In genomic region chr18:35407871-35408481, GRCh38 we compare ENCODE assay signal across 8 cellular contexts. TPM values are rescaled to one million over a fixed set of nuclear protein-coding genes. Genes with fewer than 3 reads are reported as not detected.
DNase-seq lines count a peak whose midpoint lies in the region; ATAC-seq and TF ChIP-seq lines count a peak whose summit lies in the region.

No MANE protein-coding gene starts in this region.

- intact Hi-C loops in activated CD4-positive, alpha-beta T cell treated with anti-CD3 and anti-CD28 coated beads for 36 hours (cut with DNase I, micrococcal nuclease): loop anchor here (1.0 to 10.0 kb wide), 8 partner anchors 69 to 877 kb away; partner anchors contain the start of genes INO80C (in 1 of the 2) and RMP24 (in 1 of the 2)
- intact Hi-C loops in esophagus squamous epithelium (cut with DNase I): no loop called here

- ATAC-seq in GM18867 (IDR thresholded peaks at IDR 0.05; ENCODE audit: unreplicated experiment) (peak; percentile 61), HG03378 (IDR thresholded peaks at IDR 0.05; ENCODE audit: unreplicated experiment) (peak; percentile 65)
- ATAC-seq in activated CD4-positive, alpha-beta T cell treated with anti-CD3 and anti-CD28 coated beads for 36 hours: peak; percentile 92
- ATAC-seq in naive thymus-derived CD8-positive, alpha-beta T cell: peak; percentile 84 to 87

- peak; percentile 82 for DNase-seq in CD1c-positive myeloid dendritic cell (ENCODE audit: extremely low spot score)
- DNase-seq in NCI-H446 treated with DMSO at 0.1 percent for 48 hours (lab: John Stamatoyannopoulos, UW): peak; percentile 51
- DNase-seq in activated CD4-positive, alpha-beta T cell treated with anti-CD3 and anti-CD28 coated beads for 36 hours: peak; percentile 49
- no peak for DNase-seq in esophagus squamous epithelium (lab: John Stamatoyannopoulos, UW)
- DNase-seq in naive thymus-derived CD8-positive, alpha-beta T cell: peak in 7 of 10 donors; percentile 22 to 67 (median 59)
- DNase-seq in ecto neural progenitor cell (ENCODE audit: low spot score): no peak

- H3K27ac Mint-ChIP-seq in activated CD4-positive, alpha-beta T cell treated with anti-CD3 and anti-CD28 coated beads for 36 hours: no peak overlapping the region
- H3K27ac Mint-ChIP-seq in naive thymus-derived CD8-positive, alpha-beta T cell: no peak overlapping the region

- H3K4me1 ChIP-seq in esophagus squamous epithelium: peaks cover 9 to 63% (median 14%) of the 10 kb centered on the region in 3 donors

- CTCF ChIA-PET in activated CD4-positive, alpha-beta T cell treated with anti-CD3 and anti-CD28 coated beads for 36 hours (lab: Charles Lee): interaction anchor here (0.5 to 2.1 kb wide), 15 partner anchors 10 to 877 kb away, joined by 3 to 8 read pairs (median 3); no protein-coding TSS in a partner anchor

- WGBS in esophagus squamous epithelium, 2 donors: 30 to 34% methylated on average over 5 of the region's 5 CpGs

- TF ChIP-seq POLR2A in esophagus squamous epithelium (IDR thresholded peaks at IDR 0.05): no peak

- H3K4me3 Mint-ChIP-seq in activated CD4-positive, alpha-beta T cell treated with anti-CD3 and anti-CD28 coated beads for 36 hours: no peak overlapping the region
- H3K4me3 Mint-ChIP-seq in naive thymus-derived CD8-positive, alpha-beta T cell: no peak overlapping the region

- peaks cover 10% of the 10 kb centered on the region for H3K4me1 Mint-ChIP-seq in activated CD4-positive, alpha-beta T cell treated with anti-CD3 and anti-CD28 coated beads for 36 hours
- H3K4me1 Mint-ChIP-seq in naive thymus-derived CD8-positive, alpha-beta T cell: peaks cover 12 to 38% (median 18%) of the 10 kb centered on the region in 4 donors

- H3K27me3 Mint-ChIP-seq in activated CD4-positive, alpha-beta T cell treated with anti-CD3 and anti-CD28 coated beads for 36 hours: peaks cover 6% of the 10 kb centered on the region
- H3K27me3 Mint-ChIP-seq in naive thymus-derived CD8-positive, alpha-beta T cell: peaks cover 0 to 3% (median 0%) of the 10 kb centered on the region in 5 donors

- H3K9me3 Mint-ChIP-seq in activated CD4-positive, alpha-beta T cell treated with anti-CD3 and anti-CD28 coated beads for 36 hours (ENCODE audit: low read depth): no peaks in the 10 kb centered on the region
- no peaks in the 10 kb centered on the region for H3K9me3 Mint-ChIP-seq in naive thymus-derived CD8-positive, alpha-beta T cell

- POLR2A ChIA-PET in activated CD4-positive, alpha-beta T cell treated with anti-CD3 and anti-CD28 coated beads for 36 hours (lab: Charles Lee): no interaction called here
- POLR2A ChIA-PET in naive thymus-derived CD8-positive, alpha-beta T cell (lab: Charles Lee): no interaction called here

- H3K36me3 Mint-ChIP-seq in activated CD4-positive, alpha-beta T cell treated with anti-CD3 and anti-CD28 coated beads for 36 hours (ENCODE audit: low read depth): no peaks in the 10 kb centered on the region
- no peaks in the 10 kb centered on the region for H3K36me3 Mint-ChIP-seq in naive thymus-derived CD8-positive, alpha-beta T cell

- no peaks in the 10 kb centered on the region for H3K36me3 ChIP-seq in esophagus squamous epithelium

- no peak overlapping the region for H3K4me3 ChIP-seq in esophagus squamous epithelium

- peak overlapping the region in 3 of 4 donors; percentile 38 to 80 (median 78) for H3K27ac ChIP-seq in esophagus squamous epithelium

- no peaks in the 10 kb centered on the region for H3K27me3 ChIP-seq in esophagus squamous epithelium

- no peaks in the 10 kb centered on the region for H3K9me3 ChIP-seq in esophagus squamous epithelium

- TF ChIP-seq CTCF in esophagus squamous epithelium (IDR thresholded peaks at IDR 0.05): peak; percentile 19 to 86 (median 72)

RNA-seq across cellular contexts. Expression of gene ZNF396, which starts 30.8 kb away (rescaled TPM):
- 1 to 10 TPM in 1 of 2 experiments, under 1 TPM in 1; 0.47 to 1.1 TPM for total RNA-seq in activated CD4-positive, alpha-beta T cell treated with anti-CD3 and anti-CD28 coated beads for 36 hours
- 1 to 10 TPM in 2 of 4 donors, under 1 TPM in 2; 0.11 to 2.0 (median 0.95) TPM for total RNA-seq in esophagus squamous epithelium
- 1 to 10 TPM; 5.3 to 7.3 TPM for total RNA-seq in naive thymus-derived CD8-positive, alpha-beta T cell
- polyA plus RNA-seq in naive thymus-derived CD8-positive, alpha-beta T cell: 1 to 10 TPM in 2 of 3 donors, under 1 TPM in 1; 0.21 to 1.9 (median 1.7) TPM

Comparison
In these comparisons a context has a peak if more than half of its experiments do, and no peak if none do; other contexts are left out.
1. DNase-seq: peak in CD1c-positive myeloid dendritic cell (single experiment), NCI-H446 treated with DMSO at 0.1 percent for 48 hours (single experiment), activated CD4-positive, alpha-beta T cell treated with anti-CD3 and anti-CD28 coated beads for 36 hours (single experiment) and naive thymus-derived CD8-positive, alpha-beta T cell (7 of 10); none in esophagus squamous epithelium (single experiment) and ecto neural progenitor cell (single experiment).
2. Peak in every context shown above with its lines, with median percentiles within 50 percentile points of each other: ATAC-seq.